Comparison of ENCODE assay signal across 21 cellular contexts in the genomic region with DNA sequence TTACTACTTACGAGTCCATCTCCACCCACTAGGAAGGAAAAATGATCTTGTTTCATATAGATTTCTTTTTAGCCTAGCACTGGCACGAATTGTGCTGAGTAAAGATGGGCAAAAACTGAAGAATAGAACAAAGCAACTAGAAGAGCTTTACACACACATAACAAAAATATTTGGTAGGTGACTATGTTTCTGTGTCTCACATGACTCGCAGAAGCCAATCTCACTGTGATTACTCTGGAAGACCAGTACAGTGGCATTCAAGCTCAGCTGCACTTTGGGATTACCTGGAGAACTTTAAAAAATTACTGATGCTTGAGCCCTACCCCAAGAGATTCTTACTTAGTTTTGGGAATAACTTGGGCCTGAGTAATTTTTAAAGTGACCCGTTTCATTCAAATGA.
A peak's percentile ranks its signal among the peaks of the same experiment; 100 is the strongest.
DNase-seq lines count a peak whose midpoint lies in the region; ATAC-seq and TF ChIP-seq lines count a peak whose summit lies in the region.
"Had no signal": no experiment of that assay in that cellular context is flagged by ENCODE, and none has a peak within 500 bp of the region (broad histone marks: within the 10 kb centered on the region; RNA-seq: fewer than 3 reads in every experiment).

No MANE protein-coding gene starts in this region.

- H3K36me3 ChIP-seq in PC-3 (ENCODE audit: low read depth, low read length) (no peaks in the 10 kb centered on the region), vagina (no peaks in the 10 kb centered on the region), MG63 (no peaks in the 10 kb centered on the region)
- H3K36me3 ChIP-seq: BE2C; BLaER1 treated with 17β-estradiol and CSF1 and Interleukin-3, amounts not matched to agents 10 nM and 100 nM; HAP-1 had no signal

- CTCF ChIA-PET in PC-3 (lab: Charles Lee) = no interaction called here

- H3K27ac ChIP-seq in PC-3 (ENCODE audit: low read length) (no peak overlapping the region), vagina (no peak overlapping the region)
- H3K27ac ChIP-seq: A549; BLaER1 treated with 17β-estradiol and CSF1 and Interleukin-3, amounts not matched to agents 10 nM and 100 nM had no signal

- no peak overlapping the region for H3K27ac Mint-ChIP-seq in activated T-helper 17 cell treated with anti-CD3 and anti-CD28 coated beads, Interleukin-2, amount 50 U/mL, for 72 hours
- H3K27ac Mint-ChIP-seq: CD14-positive monocyte; CD4-positive, alpha-beta T cell; CD8-positive, alpha-beta memory T cell; GM23338; HFFc6 had no signal

- no peaks in the 10 kb centered on the region for H3K27me3 ChIP-seq in PC-3 (ENCODE audit: low read length)
- no peaks in the 10 kb centered on the region for H3K27me3 ChIP-seq in vagina
- H3K27me3 ChIP-seq in MG63 = no peaks in the 10 kb centered on the region
- H3K27me3 ChIP-seq: BE2C; BLaER1 treated with 17β-estradiol and CSF1 and Interleukin-3, amounts not matched to agents 10 nM and 100 nM had no signal

- peaks cover 6% of the 10 kb centered on the region for H3K27me3 Mint-ChIP-seq in activated T-helper 17 cell treated with anti-CD3 and anti-CD28 coated beads, Interleukin-2, amount 50 U/mL, for 72 hours

- H3K9me3 ChIP-seq in PC-3 (ENCODE audit: low read length) (peaks cover 5% of the 10 kb centered on the region; the same call in 1 of the 2 replicates), vagina (no peaks in the 10 kb centered on the region), MG63 (peaks cover 3% of the 10 kb centered on the region; the same call in 1 of the 2 replicates)
- H3K9me3 ChIP-seq: A549, BE2C, HAP-1 had no signal

- BruUV-seq in PC-3 (replicated peaks; lab: Mats Ljungman, UMichigan) = no TSS peak

- no peaks in the 10 kb centered on the region for H3K79me2 ChIP-seq in PC-3 (ENCODE audit: low read length)

- H3K4me3 ChIP-seq in PC-3 (ENCODE audit: low read length) = no peak overlapping the region
- H3K4me3 ChIP-seq in epithelial cell of esophagus (ENCODE audit: low read length) = no peak overlapping the region
- H3K4me3 ChIP-seq in vagina = no peak overlapping the region
- H3K4me3 ChIP-seq in MG63 = no peak overlapping the region
- H3K4me3 ChIP-seq: A549; BLaER1 treated with 17β-estradiol and CSF1 and Interleukin-3, amounts not matched to agents 10 nM and 100 nM; GM23338; HAP-1 had no signal

- H3K9me3 Mint-ChIP-seq in activated T-helper 17 cell treated with anti-CD3 and anti-CD28 coated beads, Interleukin-2, amount 50 U/mL, for 72 hours = peaks cover 5% of the 10 kb centered on the region
- H3K9me3 Mint-ChIP-seq: HFFc6 had no signal

- intact Hi-C loops in PC-3 (cut with micrococcal nuclease) = no loop called here
- intact Hi-C loops in vagina (cut with DNase I) = no loop called here

- peak; percentile 24 for DNase-seq in ELR (ENCODE audit: low read depth)
- DNase-seq in PC-3 = peak; percentile 41
- peak; percentile 22 for DNase-seq in epithelial cell of esophagus (ENCODE audit: low read depth)
- no peak for DNase-seq in ecto neural progenitor cell (ENCODE audit: low spot score)
- no peak for DNase-seq in vagina (ENCODE audit: extremely low spot score in 2 of 2)
- no peak for DNase-seq in MG63
- DNase-seq: 8988T; ACHN; AML-193; BE2C; CD4-positive, alpha-beta T cell; CD8-positive, alpha-beta memory T cell; DMS53; DMS79 treated with DMSO at 0.1 percent for 48 hours; HFFc6 had no signal

- no peak overlapping the region for H3K9ac ChIP-seq in PC-3 (ENCODE audit: low read length)
- H3K9ac ChIP-seq: BLaER1 treated with 17β-estradiol and CSF1 and Interleukin-3, amounts not matched to agents 10 nM and 100 nM had no signal

- peak; percentile 55 for ATAC-seq in PC-3
- no peak for ATAC-seq in activated T-helper 17 cell treated with anti-CD3 and anti-CD28 coated beads, Interleukin-2, amount 50 U/mL, for 72 hours (replicated peaks)
- ATAC-seq: A549, GM23338 had no signal

- TF ChIP-seq POLR2A in vagina (IDR thresholded peaks at IDR 0.05) = no peak

- H3F3A ChIP-seq in PC-3 (ENCODE audit: low read length, unreplicated experiment) = no peaks in the 10 kb centered on the region

- H3K4me2 ChIP-seq in PC-3 (ENCODE audit: low read length) = no peak overlapping the region
- H3K4me2 ChIP-seq: A549; BLaER1 treated with 17β-estradiol and CSF1 and Interleukin-3, amounts not matched to agents 10 nM and 100 nM; GM23338 had no signal

- no peak overlapping the region for H2AFZ ChIP-seq in PC-3 (ENCODE audit: low read length)
- H2AFZ ChIP-seq: GM23338 had no signal

- TF ChIP-seq CTCF in PC-3 (conservative IDR thresholded peaks at IDR 0.05; ENCODE audit: low read depth, low read length) (no peak), epithelial cell of esophagus (IDR thresholded peaks at IDR 0.05; ENCODE audit: insufficient read depth, low read depth, low read length, missing control alignments) (no peak), vagina (IDR thresholded peaks at IDR 0.05) (no peak)

- H3K4me1 ChIP-seq in PC-3 (ENCODE audit: insufficient read depth, low read length) = 0 out of 2 replicates have a peak, but pooled peaks cover 3% of the 10 kb centered on the region
- H3K4me1 ChIP-seq in vagina = no peaks in the 10 kb centered on the region
- H3K4me1 ChIP-seq: A549; BE2C; BLaER1 treated with 17β-estradiol and CSF1 and Interleukin-3, amounts not matched to agents 10 nM and 100 nM; HAP-1 had no signal

- no peaks in the 10 kb centered on the region for H3K36me3 Mint-ChIP-seq in activated T-helper 17 cell treated with anti-CD3 and anti-CD28 coated beads, Interleukin-2, amount 50 U/mL, for 72 hours (ENCODE audit: low read depth)
- H3K36me3 Mint-ChIP-seq: CD14-positive monocyte; CD8-positive, alpha-beta memory T cell had no signal

- POLR2A ChIA-PET in PC-3 (lab: Charles Lee; ENCODE audit: unreplicated experiment) = no interaction called here

- H3K4me3 Mint-ChIP-seq in activated T-helper 17 cell treated with anti-CD3 and anti-CD28 coated beads, Interleukin-2, amount 50 U/mL, for 72 hours = no peak overlapping the region
- H3K4me3 Mint-ChIP-seq: CD14-positive monocyte; CD4-positive, alpha-beta T cell; CD8-positive, alpha-beta memory T cell; GM23338; HFFc6 had no signal

- no peaks in the 10 kb centered on the region for H4K20me1 ChIP-seq in PC-3 (ENCODE audit: low read length)
- H4K20me1 ChIP-seq: BLaER1 treated with 17β-estradiol and CSF1 and Interleukin-3, amounts not matched to agents 10 nM and 100 nM had no signal

- no peaks in the 10 kb centered on the region for H3K9me2 ChIP-seq in PC-3 (replicated peaks; ENCODE audit: low read length)

- no peaks in the 10 kb centered on the region for H3K4me1 Mint-ChIP-seq in activated T-helper 17 cell treated with anti-CD3 and anti-CD28 coated beads, Interleukin-2, amount 50 U/mL, for 72 hours
- H3K4me1 Mint-ChIP-seq: CD14-positive monocyte; CD8-positive, alpha-beta memory T cell; GM23338 had no signal

Comparison
In these comparisons a context has a peak if more than half of its experiments do, and no peak if none do; other contexts are left out.
1. DNase-seq: peak in ELR (single experiment), PC-3 (single experiment) and epithelial cell of esophagus (single experiment); none in ecto neural progenitor cell (single experiment), vagina (0 of 2) and MG63 (single experiment).